ENCODE assay signal across 33 cellular contexts in genomic region chr15:67251318-67251717, GRCh38.
"Had no signal": no experiment of that assay in that cellular context is flagged by ENCODE, and none has a peak within 500 bp of the region (broad histone marks: within the 10 kb centered on the region; RNA-seq: fewer than 3 reads in every experiment).

No MANE protein-coding gene starts in this region.

- H3K4me3 ChIP-seq: adrenal gland, body of pancreas, colonic mucosa, esophagus muscularis mucosa, gastrocnemius medialis, heart left ventricle had no signal

- DNase-seq: activated B cell treated with CpG ODN at 0.5 μM for 24 hours; activated CD4-positive, alpha-beta T cell treated with anti-CD3 and anti-CD28 coated beads for 48 hours; activated CD4-positive, alpha-beta T cell treated with anti-CD3 and anti-CD28 coated beads, Interleukin-2, amount 50 U/mL, for 1 hour; activated CD4-positive, alpha-beta T cell treated with anti-CD3 and anti-CD28 coated beads, Interleukin-2, amount 50 U/mL, for 48 hours; activated CD8-positive, alpha-beta memory T cell treated with anti-CD3 and anti-CD28 coated beads for 24 hours; activated CD8-positive, alpha-beta T cell treated with anti-CD3 and anti-CD28 coated beads for 36 hours; activated effector memory CD4-positive, alpha-beta T cell treated with Interleukin-2 at 50 U/mL for 16 hours; activated naive CD4-positive, alpha-beta T cell treated with anti-CD3 and anti-CD28 coated beads for 36 hours; activated naive CD8-positive, alpha-beta T cell treated with anti-CD3 and anti-CD28 coated beads for 36 hours; activated naive CD8-positive, alpha-beta T cell treated with anti-CD3 and anti-CD28 coated beads, Interleukin-2, amount 50 U/mL, for 24 hours; activated T-cell treated with anti-CD3 and anti-CD28 coated beads, Interleukin-2, amount 50 U/mL, for 4 hours; adrenal gland; amygdala; aorta; body of pancreas; caudate nucleus; colonic mucosa; effector CD4-positive, alpha-beta T cell; effector memory CD8-positive, alpha-beta T cell; erythroblast; foreskin keratinocyte; gastrocnemius medialis; glutamatergic neuron; heart left ventricle; T-helper 17 cell; T1000; WERI-Rb-1 had no signal

- ATAC-seq: activated CD4-positive, CD25-positive, alpha-beta regulatory T cell treated with anti-CD3 and anti-CD28 coated beads, Interleukin-2, amount 50 U/mL, for 24 hours; activated CD8-positive, alpha-beta T cell treated with anti-CD3 and anti-CD28 coated beads for 36 hours; activated naive CD8-positive, alpha-beta T cell treated with anti-CD3 and anti-CD28 coated beads, Interleukin-2, amount 50 U/mL, for 24 hours; activated T-cell treated with anti-CD3 and anti-CD28 coated beads, Interleukin-2, amount 50 U/mL, for 4 hours; activated T-helper 17 cell treated with anti-CD3 and anti-CD28 coated beads, Interleukin-2, amount 50 U/mL, for 72 hours; body of pancreas; effector memory CD8-positive, alpha-beta T cell; foreskin keratinocyte; gastrocnemius medialis; heart left ventricle; T-helper 17 cell had no signal

- H3K9me3 Mint-ChIP-seq: activated naive CD4-positive, alpha-beta T cell treated with anti-CD3 and anti-CD28 coated beads, Interleukin-2, amount 50 U/mL, for 24 hours; activated T-helper 17 cell treated with anti-CD3 and anti-CD28 coated beads, Interleukin-2, amount 50 U/mL, for 72 hours; effector memory CD8-positive, alpha-beta T cell had no signal

- H3K4me3 Mint-ChIP-seq: activated B cell treated with CpG ODN at 0.5 μM for 24 hours; activated CD8-positive, alpha-beta T cell treated with anti-CD3 and anti-CD28 coated beads for 36 hours; activated naive CD4-positive, alpha-beta T cell treated with anti-CD3 and anti-CD28 coated beads for 36 hours; activated naive CD4-positive, alpha-beta T cell treated with anti-CD3 and anti-CD28 coated beads, Interleukin-2, amount 50 U/mL, for 24 hours; activated naive CD8-positive, alpha-beta T cell treated with anti-CD3 and anti-CD28 coated beads for 36 hours; activated naive CD8-positive, alpha-beta T cell treated with anti-CD3 and anti-CD28 coated beads, Interleukin-2, amount 50 U/mL, for 24 hours; activated T-cell treated with anti-CD3 and anti-CD28 coated beads, Interleukin-2, amount 50 U/mL, for 4 hours; dendritic cell treated with granulocyte-macrophage colony-stimulating factor and Interleukin-4, amounts not matched to agents 40 ng/mL and 50 ng/mL, for 4 days; effector memory CD8-positive, alpha-beta T cell; T-helper 17 cell; T-helper 2 cell treated with Interferon-gamma antibody and Interleukin-4, amounts not matched to agents 5 μg/mL and 100 μg/mL, for 36 hours had no signal

- H3K36me3 ChIP-seq: adrenal gland, colonic mucosa had no signal

- H3K27me3 ChIP-seq: adrenal gland, body of pancreas, colonic mucosa, esophagus muscularis mucosa, foreskin keratinocyte, gastrocnemius medialis, heart left ventricle had no signal

- H3K9me3 ChIP-seq: adrenal gland, body of pancreas, colonic mucosa, esophagus muscularis mucosa had no signal

- H3K27me3 Mint-ChIP-seq: activated B cell treated with CpG ODN at 0.5 μM for 24 hours; activated naive CD4-positive, alpha-beta T cell treated with anti-CD3 and anti-CD28 coated beads, Interleukin-2, amount 50 U/mL, for 24 hours; activated T-helper 17 cell treated with anti-CD3 and anti-CD28 coated beads, Interleukin-2, amount 50 U/mL, for 72 hours; effector memory CD8-positive, alpha-beta T cell; T-helper 17 cell had no signal

- H3K27ac Mint-ChIP-seq: activated B cell treated with CpG ODN at 0.5 μM for 24 hours; activated CD8-positive, alpha-beta T cell treated with anti-CD3 and anti-CD28 coated beads for 36 hours; activated naive CD4-positive, alpha-beta T cell treated with anti-CD3 and anti-CD28 coated beads for 36 hours; activated naive CD4-positive, alpha-beta T cell treated with anti-CD3 and anti-CD28 coated beads, Interleukin-2, amount 50 U/mL, for 24 hours; activated naive CD8-positive, alpha-beta T cell treated with anti-CD3 and anti-CD28 coated beads for 36 hours; activated naive CD8-positive, alpha-beta T cell treated with anti-CD3 and anti-CD28 coated beads, Interleukin-2, amount 50 U/mL, for 24 hours; activated T-helper 17 cell treated with anti-CD3 and anti-CD28 coated beads, Interleukin-2, amount 50 U/mL, for 72 hours; dendritic cell treated with granulocyte-macrophage colony-stimulating factor and Interleukin-4, amounts not matched to agents 40 ng/mL and 50 ng/mL, for 4 days; T-helper 17 cell; T-helper 2 cell treated with Interferon-gamma antibody and Interleukin-4, amounts not matched to agents 5 μg/mL and 100 μg/mL, for 36 hours had no signal

- H3K27ac ChIP-seq: adrenal gland, body of pancreas, colonic mucosa, esophagus muscularis mucosa, foreskin keratinocyte, gastrocnemius medialis, heart left ventricle, WERI-Rb-1 had no signal
